ENCODE assay signal across 23 cellular contexts in the genomic region with DNA sequence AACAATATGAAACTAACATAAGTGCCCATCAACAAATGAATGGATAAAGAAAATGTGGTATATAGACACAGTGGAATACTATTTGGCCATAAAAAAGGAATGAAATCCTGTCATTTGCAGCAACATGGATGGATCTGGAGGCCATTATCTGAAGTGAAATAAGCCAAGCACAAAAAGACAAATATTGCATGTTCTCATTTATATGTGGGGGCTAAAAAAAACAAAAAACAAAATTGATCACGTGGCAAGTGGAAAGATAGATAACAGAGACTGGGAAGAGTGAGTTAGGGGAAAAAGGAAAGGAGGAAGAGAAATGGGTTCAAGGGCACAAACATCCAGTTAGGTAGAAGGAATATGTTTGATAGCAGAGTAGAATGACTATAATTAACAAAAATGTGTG.
DNase-seq lines count a peak whose midpoint lies in the region; TF ChIP-seq lines count a peak whose summit lies in the region.
"Had no signal": no experiment of that assay in that cellular context is flagged by ENCODE, and none has a peak within 500 bp of the region (broad histone marks: within the 10 kb centered on the region; RNA-seq: fewer than 3 reads in every experiment).

No MANE protein-coding gene starts in this region.

- H3K27ac ChIP-seq in effector memory CD4-positive, alpha-beta T cell (ENCODE audit: insufficient read depth, low read length, poor library complexity, severe bottlenecking), result peak overlapping the region; percentile 67
- peak overlapping the region in 3 of 4 donors; percentile 75 to 91 (median 89) for H3K27ac ChIP-seq in tibial nerve
- H3K27ac ChIP-seq: left ventricle myocardium inferior, pancreas, SK-N-MC had no signal

- 90 to 96% methylated on average over 1 of the region's 1 CpG for WGBS in tibial nerve, 2 donors

- no peak for TF ChIP-seq POLR2A in tibial nerve (IDR thresholded peaks at IDR 0.05)

- H3K36me3 ChIP-seq in effector memory CD4-positive, alpha-beta T cell (ENCODE audit: control insufficient read depth, insufficient read depth, low read length), result peaks cover 6% of the 10 kb centered on the region
- peaks cover 0 to 13% (median 0%) of the 10 kb centered on the region in 3 donors for H3K36me3 ChIP-seq in tibial nerve

- peaks cover 65% of the 10 kb centered on the region for H3K4me1 ChIP-seq in effector memory CD4-positive, alpha-beta T cell (ENCODE audit: control insufficient read depth, insufficient read depth, low read length, poor library complexity, severe bottlenecking)
- peaks cover 0 to 57% (median 50%) of the 10 kb centered on the region in 4 donors for H3K4me1 ChIP-seq in tibial nerve

- H3K4me3 ChIP-seq in effector memory CD4-positive, alpha-beta T cell (ENCODE audit: insufficient read depth, low read depth, low read length, poor library complexity, severe bottlenecking), result no peak overlapping the region
- H3K4me3 ChIP-seq in tibial nerve, result no peak overlapping the region
- H3K4me3 ChIP-seq: left ventricle myocardium inferior, pancreas, SK-N-MC had no signal

- peaks cover 3% of the 10 kb centered on the region for H3K9me3 Mint-ChIP-seq in activated naive CD4-positive, alpha-beta T cell treated with anti-CD3 and anti-CD28 coated beads, Interleukin-2, amount 10 ng/mL, durations not matched to agents 7 days and 5 days
- peaks cover 2% of the 10 kb centered on the region for H3K9me3 Mint-ChIP-seq in activated CD4-positive, alpha-beta memory T cell treated with anti-CD3 and anti-CD28 coated beads, Interleukin-2, amount 10 ng/mL, durations not matched to agents 7 days and 5 days
- H3K9me3 Mint-ChIP-seq: activated B cell treated with CpG ODN at 0.5 μM for 24 hours, nephron had no signal

- H3K9me3 ChIP-seq in effector memory CD4-positive, alpha-beta T cell (ENCODE audit: control insufficient read depth, low read length), result no peaks in the 10 kb centered on the region
- no peaks in the 10 kb centered on the region for H3K9me3 ChIP-seq in tibial nerve
- H3K9me3 ChIP-seq: left ventricle myocardium inferior, pancreas had no signal

- DNase-seq in activated naive CD4-positive, alpha-beta T cell treated with anti-CD3 and anti-CD28 coated beads, Interleukin-2, amount 10 ng/mL, durations not matched to agents 7 days and 5 days, result no peak
- no peak for DNase-seq in activated naive CD4-positive, alpha-beta T cell treated with anti-CD3 and anti-CD28 coated beads, Interleukin-2, amount 50 U/mL, for 16 hours
- no peak for DNase-seq in activated CD4-positive, alpha-beta memory T cell treated with anti-CD3 and anti-CD28 coated beads, Interleukin-2, amount 10 ng/mL, durations not matched to agents 7 days and 5 days
- no peak for DNase-seq in effector memory CD4-positive, alpha-beta T cell
- DNase-seq in tibial nerve (ENCODE audit: low spot score in 2 of 2) (no peak), GOT3 (lab: John Stamatoyannopoulos, UW) (no peak), NCI-H82 treated with DMSO at 0.1 percent for 48 hours (lab: John Stamatoyannopoulos, UW; ENCODE audit: unreplicated experiment) (no peak)
- DNase-seq: activated B cell treated with CpG ODN at 0.5 μM for 24 hours; activated gamma-delta T cell treated with Interleukin-2 at 50 U/mL for 16 hours; C1 segment of cervical spinal cord; DMS153; foreskin keratinocyte; HCEC 1CT; left ventricle myocardium inferior; NCI-H1694 treated with DMSO at 0.1 percent for 48 hours; NCI-H2171 treated with DMSO at 0.1 percent for 48 hours; NCI-H526; pancreas; right cardiac atrium; stimulated activated CD4-positive, alpha-beta T cell treated with anti-CD3 and anti-CD28 coated beads, Interleukin-12 subunit alpha, Interleukin-12 subunit beta, amount 100 ng/mL, for 4 hours; stimulated activated CD4-positive, alpha-beta T cell treated with anti-CD3 and anti-CD28 coated beads, Interleukin-4, amount 100 ng/mL, for 4 hours had no signal

- peak overlapping the region; percentile 58 for H3K27ac Mint-ChIP-seq in activated naive CD4-positive, alpha-beta T cell treated with anti-CD3 and anti-CD28 coated beads, Interleukin-2, amount 10 ng/mL, durations not matched to agents 7 days and 5 days
- peak overlapping the region; percentile 88 for H3K27ac Mint-ChIP-seq in activated CD4-positive, alpha-beta memory T cell treated with anti-CD3 and anti-CD28 coated beads, Interleukin-2, amount 10 ng/mL, durations not matched to agents 7 days and 5 days
- H3K27ac Mint-ChIP-seq: activated B cell treated with CpG ODN at 0.5 μM for 24 hours had no signal

- TF ChIP-seq CTCF in tibial nerve (IDR thresholded peaks at IDR 0.05), result no peak

- CTCF ChIA-PET in activated naive CD4-positive, alpha-beta T cell treated with anti-CD3 and anti-CD28 coated beads, Interleukin-2, amount 10 ng/mL, durations not matched to agents 7 days and 5 days (lab: Charles Lee), result interaction anchor here (1.6 to 4.8 kb wide), 4 partner anchors 16 to 234 kb away, joined by 4 to 27 read pairs (median 13); no protein-coding TSS in a partner anchor
- CTCF ChIA-PET in activated CD4-positive, alpha-beta memory T cell treated with anti-CD3 and anti-CD28 coated beads, Interleukin-2, amount 10 ng/mL, durations not matched to agents 7 days and 5 days (lab: Charles Lee), result interaction anchor here (2.3 to 3.6 kb wide), 2 partner anchors 103 to 156 kb away, joined by 7 to 21 read pairs; partner anchors contain the start of gene BHLHE40

- POLR2A ChIA-PET in activated CD4-positive, alpha-beta memory T cell treated with anti-CD3 and anti-CD28 coated beads, Interleukin-2, amount 10 ng/mL, durations not matched to agents 7 days and 5 days (lab: Charles Lee), result interaction anchor here (1.7 to 22.2 kb wide), 8 partner anchors 12 to 162 kb away, joined by 4 to 822 read pairs (median 26); partner anchors contain the start of gene BHLHE40

- peaks cover 77% of the 10 kb centered on the region for H3K36me3 Mint-ChIP-seq in activated naive CD4-positive, alpha-beta T cell treated with anti-CD3 and anti-CD28 coated beads, Interleukin-2, amount 10 ng/mL, durations not matched to agents 7 days and 5 days
- peaks cover 83% of the 10 kb centered on the region for H3K36me3 Mint-ChIP-seq in activated CD4-positive, alpha-beta memory T cell treated with anti-CD3 and anti-CD28 coated beads, Interleukin-2, amount 10 ng/mL, durations not matched to agents 7 days and 5 days (ENCODE audit: low read depth)

- H3K4me3 Mint-ChIP-seq in activated naive CD4-positive, alpha-beta T cell treated with anti-CD3 and anti-CD28 coated beads, Interleukin-2, amount 10 ng/mL, durations not matched to agents 7 days and 5 days, result peak overlapping the region; percentile 21
- H3K4me3 Mint-ChIP-seq in activated CD4-positive, alpha-beta memory T cell treated with anti-CD3 and anti-CD28 coated beads, Interleukin-2, amount 10 ng/mL, durations not matched to agents 7 days and 5 days, result peak overlapping the region; percentile 15
- H3K4me3 Mint-ChIP-seq: activated B cell treated with CpG ODN at 0.5 μM for 24 hours, nephron had no signal

- H3K27me3 Mint-ChIP-seq in activated naive CD4-positive, alpha-beta T cell treated with anti-CD3 and anti-CD28 coated beads, Interleukin-2, amount 10 ng/mL, durations not matched to agents 7 days and 5 days, result peaks cover 3% of the 10 kb centered on the region
- H3K27me3 Mint-ChIP-seq in activated CD4-positive, alpha-beta memory T cell treated with anti-CD3 and anti-CD28 coated beads, Interleukin-2, amount 10 ng/mL, durations not matched to agents 7 days and 5 days, result no peaks in the 10 kb centered on the region
- H3K27me3 Mint-ChIP-seq: activated B cell treated with CpG ODN at 0.5 μM for 24 hours had no signal

- TF ChIP-seq EP300 in tibial nerve (IDR thresholded peaks at IDR 0.05), result no peak

- H3K27me3 ChIP-seq in effector memory CD4-positive, alpha-beta T cell (replicated peaks; ENCODE audit: control insufficient read depth, insufficient read depth, low read length, poor library complexity, severe bottlenecking), result no peaks in the 10 kb centered on the region
- H3K27me3 ChIP-seq in tibial nerve, result no peaks in the 10 kb centered on the region
- H3K27me3 ChIP-seq: foreskin keratinocyte, pancreas had no signal

- H3K4me1 Mint-ChIP-seq in activated naive CD4-positive, alpha-beta T cell treated with anti-CD3 and anti-CD28 coated beads, Interleukin-2, amount 10 ng/mL, durations not matched to agents 7 days and 5 days, result peaks cover 87% of the 10 kb centered on the region
- peaks cover 86% of the 10 kb centered on the region for H3K4me1 Mint-ChIP-seq in activated CD4-positive, alpha-beta memory T cell treated with anti-CD3 and anti-CD28 coated beads, Interleukin-2, amount 10 ng/mL, durations not matched to agents 7 days and 5 days
